Comparison of ENCODE assay signal across 23 cellular contexts in the genomic region with DNA sequence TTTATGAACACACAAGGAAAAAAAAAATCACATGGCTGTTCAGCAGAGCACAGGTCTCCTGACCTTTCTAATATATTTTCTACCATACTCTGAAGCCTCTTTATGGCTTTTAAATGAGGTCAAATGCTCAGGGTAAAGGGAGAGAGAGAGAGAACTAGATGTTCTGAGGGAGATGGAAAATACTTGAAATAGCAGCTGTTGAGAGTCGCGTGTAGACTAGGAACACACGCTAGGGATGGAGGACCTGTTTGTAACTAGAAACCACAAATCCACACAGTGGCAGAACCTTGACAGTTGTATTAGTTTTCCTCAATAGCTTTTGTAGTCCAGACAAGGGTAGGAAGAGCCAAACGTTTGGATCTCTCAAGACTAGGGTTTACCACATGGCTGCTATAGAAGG.
DNase-seq lines count a peak whose midpoint lies in the region; ATAC-seq and TF ChIP-seq lines count a peak whose summit lies in the region.
"Had no signal": no experiment of that assay in that cellular context is flagged by ENCODE, and none has a peak within 500 bp of the region (broad histone marks: within the 10 kb centered on the region; RNA-seq: fewer than 3 reads in every experiment).

No MANE protein-coding gene starts in this region.

- DNase-seq in COLO668 (lab: John Stamatoyannopoulos, UW; ENCODE audit: unreplicated experiment) = peak; percentile 7
- DNase-seq in LHCN-M2 (ENCODE audit: low read depth) = peak; percentile 98
- peak; percentile 75 for DNase-seq in choroid plexus epithelial cell (ENCODE audit: low read depth)
- no peak for DNase-seq in DMS 273 (lab: John Stamatoyannopoulos, UW; ENCODE audit: unreplicated experiment)
- no peak for DNase-seq in mammary epithelial cell
- DNase-seq: activated effector memory CD4-positive, alpha-beta T cell treated with anti-CD3 and anti-CD28 coated beads, Interleukin-2, amount 50 U/mL, for 16 hours; adrenal gland; DMS153; endodermal cell; Kasumi-1; kidney glomerular epithelial cell; NCI-H1417 treated with DMSO at 0.1 percent for 48 hours; NCI-H345; stimulated activated CD4-positive, alpha-beta T cell treated with anti-CD3 and anti-CD28 coated beads, Interleukin-4, amount 100 ng/mL, for 4 hours; stimulated activated CD8-positive, alpha-beta memory T cell treated with anti-CD3 and anti-CD28 coated beads, Interleukin-4, amount 100 ng/mL, for 48 hours had no signal

- CTCF ChIA-PET in mammary epithelial cell (lab: Charles Lee; ENCODE audit: low non-redundant PET) = no interaction called here

- intact Hi-C loops in mammary epithelial cell (cut with micrococcal nuclease) = no loop called here

- H3K9me3 ChIP-seq in mammary epithelial cell (replicated peaks; ENCODE audit: insufficient read depth, low read length) = no peaks in the 10 kb centered on the region
- H3K9me3 ChIP-seq: adrenal gland, BLaER1, SJSA1, thoracic aorta had no signal

- no peak overlapping the region for H3K9ac ChIP-seq in mammary epithelial cell (ENCODE audit: insufficient read depth, low read length)
- H3K9ac ChIP-seq: BLaER1, parathyroid adenoma had no signal

- H3K79me2 ChIP-seq in mammary epithelial cell (ENCODE audit: insufficient read depth, low read length) = no peaks in the 10 kb centered on the region
- H3K79me2 ChIP-seq: hepatocyte, parathyroid adenoma had no signal

- in situ Hi-C loops in mammary epithelial cell (cut with MboI; ENCODE audit: low sequenced_read_pairs in 2 of 2) = loop anchor here (5.0 to 10.0 kb wide), 4 partner anchors 38 to 106 kb away; no protein-coding TSS in a partner anchor

- WGBS in mammary epithelial cell (ENCODE audit: low coverage, missing lambda C conversion rate) = 87% methylated on average over 4 of the region's 4 CpGs

- H3K4me1 Mint-ChIP-seq in nephron = peaks cover 48% of the 10 kb centered on the region

- H3K27me3 Mint-ChIP-seq in nephron (ENCODE audit: low read depth) = no peaks in the 10 kb centered on the region

- H3K9me3 Mint-ChIP-seq in nephron = peaks cover 3% of the 10 kb centered on the region
- H3K9me3 Mint-ChIP-seq: endodermal cell had no signal

- no peak for TF ChIP-seq CTCF in choroid plexus epithelial cell (conservative IDR thresholded peaks at IDR 0.05; ENCODE audit: low read depth, low read length)
- no peak for TF ChIP-seq CTCF in nephron (IDR thresholded peaks at IDR 0.05; ENCODE audit: unreplicated experiment in 3 of 3)
- TF ChIP-seq CTCF in mammary epithelial cell (conservative IDR thresholded peaks at IDR 0.05 in 1 of 2, IDR thresholded peaks at IDR 0.05 in 1 of 2; ENCODE audit: extremely low read depth in 1 of 2, insufficient read depth in 1 of 2, low read depth in 1 of 2, low read length in 2 of 2) = no peak

- peaks cover 14% of the 10 kb centered on the region for H3K36me3 Mint-ChIP-seq in nephron (ENCODE audit: low read depth)

- peak overlapping the region; percentile 46 to 82 (median 79) for H3K27ac Mint-ChIP-seq in nephron
- H3K27ac Mint-ChIP-seq: endodermal cell had no signal

- peak overlapping the region in 1 of 3 experiments; percentile 3 for H3K4me3 Mint-ChIP-seq in nephron
- H3K4me3 Mint-ChIP-seq: endodermal cell had no signal

- peaks cover 8% of the 10 kb centered on the region for H3K4me1 ChIP-seq in mammary epithelial cell (ENCODE audit: insufficient read depth, low read length)
- H3K4me1 ChIP-seq: BLaER1, parathyroid adenoma had no signal

- H3K36me3 ChIP-seq in mammary epithelial cell (ENCODE audit: insufficient read depth, low read length) = no peaks in the 10 kb centered on the region
- H3K36me3 ChIP-seq: adrenal gland, BLaER1, SJSA1, thoracic aorta had no signal

- H3K4me2 ChIP-seq in mammary epithelial cell (ENCODE audit: insufficient read depth, low read depth, low read length) = no peak overlapping the region
- H3K4me2 ChIP-seq: BLaER1, hepatocyte, smooth muscle cell had no signal

- dilution Hi-C loops in mammary epithelial cell (cut with HindIII; ENCODE audit: low sequenced_read_pairs) = no loop called here

- H3K27ac ChIP-seq in mammary epithelial cell (ENCODE audit: insufficient read depth, low read depth, low read length) = no peak overlapping the region
- H3K27ac ChIP-seq: adrenal gland, BLaER1, hepatocyte, parathyroid adenoma, SJSA1, thoracic aorta had no signal

- H3K27me3 ChIP-seq in mammary epithelial cell (ENCODE audit: insufficient read depth, low read length) = no peaks in the 10 kb centered on the region
- H3K27me3 ChIP-seq: adrenal gland, BLaER1, hepatocyte, SJSA1 had no signal

- ATAC-seq in HG02970 (IDR thresholded peaks at IDR 0.05; ENCODE audit: low FRiP score, unreplicated experiment) = no peak

- no peaks in the 10 kb centered on the region for H4K20me1 ChIP-seq in mammary epithelial cell (ENCODE audit: insufficient read depth, low read length)
- H4K20me1 ChIP-seq: BLaER1 had no signal

- H3K4me3 ChIP-seq in choroid plexus epithelial cell (ENCODE audit: low read depth, low read length) (no peak overlapping the region), mammary epithelial cell (replicated peaks in 1 of 3; ENCODE audit: insufficient read depth in 1 of 3, low read depth in 2 of 3, low read length in 3 of 3) (no peak overlapping the region)
- H3K4me3 ChIP-seq: adrenal gland, BLaER1, hepatocyte, SJSA1, smooth muscle cell, thoracic aorta had no signal

- BruUV-seq in mammary epithelial cell (replicated peaks; lab: Mats Ljungman, UMichigan) = no TSS peak

- H2AFZ ChIP-seq in mammary epithelial cell (ENCODE audit: low read depth, low read length) = no peak overlapping the region
- H2AFZ ChIP-seq: hepatocyte, parathyroid adenoma had no signal

Comparison
In these comparisons a context has a peak if more than half of its experiments do, and no peak if none do; other contexts are left out.
1. DNase-seq: peak in COLO668 (single experiment), LHCN-M2 (single experiment) and choroid plexus epithelial cell (single experiment); none in DMS 273 (single experiment) and mammary epithelial cell (single experiment).